In genomic region chr2:186382932-186383331, GRCh38 we compare ENCODE assay signal across 1 cellular context.
TF ChIP-seq lines count a peak whose summit lies in the region.

No MANE protein-coding gene starts in this region.

TF ChIP-seq in HepG2, 621 proteins besides CTCF, POLR2A, EP300 and RAD21 (continued from another document and continues in another):
- TF ChIP-seq DZIP1 (CRISPR knock-in tag; IDR thresholded peaks at IDR 0.05) (no peak), HIC2 (CRISPR knock-in tag; IDR thresholded peaks at IDR 0.05; ENCODE audit: low read depth) (no peak), ATRX (CRISPR knock-in tag; IDR thresholded peaks at IDR 0.05; ENCODE audit: borderline replicate concordance) (no peak), ZNF558 (CRISPR knock-in tag; IDR thresholded peaks at IDR 0.05; ENCODE audit: borderline replicate concordance) (no peak; the same call in 1 of the 2 replicates), FOXA1 (IDR thresholded peaks at IDR 0.05) (peak; percentile 87), FOXA1 (CRISPR knock-in tag; IDR thresholded peaks at IDR 0.05) (peak; percentile 91), MLLT10 (CRISPR knock-in tag; IDR thresholded peaks at IDR 0.05) (no peak), PBX3 (CRISPR knock-in tag; IDR thresholded peaks at IDR 0.05; ENCODE audit: borderline replicate concordance) (no peak), ONECUT2 (CRISPR knock-in tag; IDR thresholded peaks at IDR 0.05) (no peak; the same call in 1 of the 2 replicates), TCF12 (IDR thresholded peaks at IDR 0.05) (no peak), TCF12 (CRISPR knock-in tag; IDR thresholded peaks at IDR 0.05) (no peak), ZNF282 (IDR thresholded peaks at IDR 0.05; ENCODE audit: partially characterized antibody) (no peak), ZNF121 (CRISPR knock-in tag; IDR thresholded peaks at IDR 0.05) (no peak), POLR2AphosphoS2 (IDR thresholded peaks at IDR 0.05; ENCODE audit: low read depth, low read length) (no peak), ZNF580 (CRISPR knock-in tag; IDR thresholded peaks at IDR 0.05; ENCODE audit: borderline replicate concordance, low read depth) (peak; percentile 61; the same call in 1 of the 2 replicates), DPF2 (CRISPR knock-in tag; IDR thresholded peaks at IDR 0.05; ENCODE audit: borderline replicate concordance, low read depth) (peak; percentile 91; the same call in 1 of the 2 replicates), ZNF883 (CRISPR knock-in tag; IDR thresholded peaks at IDR 0.05; ENCODE audit: not compliant biosample characterization) (no peak), TAF1 (CRISPR knock-in tag; IDR thresholded peaks at IDR 0.05) (no peak), KLF13 (CRISPR knock-in tag; IDR thresholded peaks at IDR 0.05) (no peak), TFE3 (CRISPR knock-in tag; IDR thresholded peaks at IDR 0.05) (0 out of 2 replicates have a peak, but pooled peaks have one; percentile 80), PHF21A (CRISPR knock-in tag; IDR thresholded peaks at IDR 0.05) (peak; percentile 60), TMF1 (CRISPR knock-in tag; IDR thresholded peaks at IDR 0.05; ENCODE audit: low read depth) (no peak), ZNF556 (CRISPR knock-in tag; IDR thresholded peaks at IDR 0.05; ENCODE audit: borderline replicate concordance) (no peak), SIX1 (CRISPR knock-in tag; IDR thresholded peaks at IDR 0.05; ENCODE audit: borderline replicate concordance) (peak; percentile 68; the same call in 1 of the 2 replicates), ZNF674 (CRISPR knock-in tag; IDR thresholded peaks at IDR 0.05; ENCODE audit: low read depth) (no peak), ZNF17 (CRISPR knock-in tag; IDR thresholded peaks at IDR 0.05) (no peak), LBX2 (CRISPR knock-in tag; IDR thresholded peaks at IDR 0.05; ENCODE audit: borderline replicate concordance) (no peak), ZNF577 (CRISPR knock-in tag; IDR thresholded peaks at IDR 0.05; ENCODE audit: borderline replicate concordance, low read depth) (no peak), ZNF567 (CRISPR knock-in tag; IDR thresholded peaks at IDR 0.05; ENCODE audit: borderline replicate concordance) (no peak), ZBTB42 (CRISPR knock-in tag; IDR thresholded peaks at IDR 0.05) (no peak), KAT2B (IDR thresholded peaks at IDR 0.05; ENCODE audit: borderline replicate concordance, low read depth, low read length) (no peak), U2AF1 (optimal IDR thresholded peaks at IDR 0.05; ENCODE audit: low read depth, low read length) (no peak), ETV6 (CRISPR knock-in tag; conservative IDR thresholded peaks at IDR 0.05) (no peak), NONO (IDR thresholded peaks at IDR 0.05) (no peak), NONO (CRISPR knock-in tag; conservative IDR thresholded peaks at IDR 0.05) (peak; percentile 74; the same call in 1 of the 2 replicates), BCL3 (CRISPR knock-in tag; IDR thresholded peaks at IDR 0.05) (no peak), MATR3 (CRISPR knock-in tag; IDR thresholded peaks at IDR 0.05) (no peak), SIN3B (IDR thresholded peaks at IDR 0.05; ENCODE audit: low read length) (no peak), TRAFD1 (CRISPR knock-in tag; IDR thresholded peaks at IDR 0.05; ENCODE audit: borderline replicate concordance) (no peak), ZNF740 (CRISPR knock-in tag; IDR thresholded peaks at IDR 0.05) (no peak), ZNF274 (CRISPR knock-in tag; IDR thresholded peaks at IDR 0.05) (no peak), ATF6 (CRISPR knock-in tag; conservative IDR thresholded peaks at IDR 0.05) (no peak), SKIL (CRISPR knock-in tag; IDR thresholded peaks at IDR 0.05; ENCODE audit: borderline replicate concordance) (peak; percentile 93), NR1H2 (CRISPR knock-in tag; IDR thresholded peaks at IDR 0.05; ENCODE audit: borderline replicate concordance, low read depth) (no peak), ZBTB1 (CRISPR knock-in tag; IDR thresholded peaks at IDR 0.05; ENCODE audit: borderline replicate concordance) (no peak), RBM39 (IDR thresholded peaks at IDR 0.05; ENCODE audit: low read depth, low read length, poor library complexity, severe bottlenecking) (no peak), IKZF4 (CRISPR knock-in tag; IDR thresholded peaks at IDR 0.05; ENCODE audit: borderline replicate concordance, low read depth, not compliant biosample characterization) (no peak), ZFYVE20 (CRISPR knock-in tag; IDR thresholded peaks at IDR 0.05; ENCODE audit: borderline replicate concordance, low read depth) (no peak), NFE2 (CRISPR knock-in tag; IDR thresholded peaks at IDR 0.05) (no peak), SP4 (CRISPR knock-in tag; IDR thresholded peaks at IDR 0.05) (no peak)
